1 cellular context compared by ENCODE assay signal in the genomic region with DNA sequence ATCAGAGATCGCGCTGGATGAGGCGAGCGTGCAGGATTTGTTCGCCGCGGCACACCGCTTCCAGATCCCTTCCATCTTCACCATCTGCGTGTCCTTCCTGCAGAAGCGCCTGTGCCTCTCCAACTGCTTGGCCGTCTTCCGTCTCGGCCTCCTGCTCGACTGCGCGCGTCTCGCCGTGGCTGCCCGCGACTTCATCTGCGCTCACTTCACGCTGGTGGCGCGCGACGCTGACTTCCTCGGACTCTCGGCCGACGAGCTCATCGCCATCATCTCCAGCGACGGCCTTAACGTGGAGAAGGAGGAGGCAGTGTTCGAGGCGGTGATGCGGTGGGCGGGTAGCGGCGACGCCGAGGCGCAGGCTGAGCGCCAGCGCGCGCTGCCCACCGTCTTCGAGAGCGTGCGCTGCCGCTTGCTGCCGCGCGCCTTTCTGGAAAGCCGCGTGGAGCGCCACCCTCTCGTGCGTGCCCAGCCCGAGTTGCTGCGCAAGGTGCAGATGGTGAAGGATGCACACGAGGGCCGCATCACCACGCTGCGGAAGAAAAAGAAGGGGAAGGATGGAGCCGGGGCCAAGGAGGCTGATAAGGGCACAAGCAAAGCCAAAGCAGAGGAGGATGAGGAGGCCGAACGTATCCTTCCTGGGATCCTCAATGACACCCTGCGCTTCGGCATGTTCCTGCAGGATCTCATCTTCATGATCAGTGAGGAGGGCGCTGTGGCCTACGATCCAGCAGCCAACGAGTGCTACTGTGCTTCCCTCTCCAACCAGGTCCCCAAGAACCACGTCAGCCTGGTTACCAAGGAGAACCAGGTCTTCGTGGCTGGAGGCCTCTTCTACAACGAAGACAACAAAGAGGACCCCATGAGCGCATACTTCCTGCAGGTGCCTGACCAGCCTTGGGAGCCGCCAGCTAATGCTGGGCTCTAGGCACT.
TF ChIP-seq lines count a peak whose summit lies in the region.

No MANE protein-coding gene starts in this region.

TF ChIP-seq in WTC11, 78 proteins besides CTCF, POLR2A, EP300 and RAD21 (continued from another document):
- TF ChIP-seq, protein P1, sequence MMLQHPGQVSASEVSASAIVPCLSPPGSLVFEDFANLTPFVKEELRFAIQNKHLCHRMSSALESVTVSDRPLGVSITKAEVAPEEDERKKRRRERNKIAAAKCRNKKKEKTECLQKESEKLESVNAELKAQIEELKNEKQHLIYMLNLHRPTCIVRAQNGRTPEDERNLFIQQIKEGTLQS (CRISPR knock-in tag; conservative IDR thresholded peaks at IDR 0.05): no peak
- TF ChIP-seq FOXJ3 (CRISPR knock-in tag; IDR thresholded peaks at IDR 0.05; ENCODE audit: borderline replicate concordance) (no peak), NFE2L1 (CRISPR knock-in tag; IDR thresholded peaks at IDR 0.05) (no peak)
